ENCODE assay signal across 17 cellular contexts in the genomic region with DNA sequence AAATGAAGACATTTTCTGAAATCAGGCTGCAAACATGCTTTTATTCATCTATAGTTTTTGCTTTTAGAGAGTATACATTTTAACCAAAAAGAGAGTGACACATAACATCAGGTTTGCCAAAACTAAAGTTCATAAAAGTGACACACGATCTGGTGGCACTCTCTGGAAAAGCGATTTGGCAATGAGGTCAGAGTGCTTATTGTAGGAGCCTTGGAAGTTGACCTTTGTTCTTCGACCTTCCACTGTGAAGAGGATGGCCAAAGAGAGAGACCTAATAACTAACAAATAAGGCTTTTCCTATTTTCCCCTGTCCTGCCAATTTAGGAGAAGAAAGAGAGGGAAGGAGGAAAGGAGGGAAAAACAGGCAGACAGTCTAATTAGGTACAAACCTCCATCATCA.
DNase-seq lines count a peak whose midpoint lies in the region; ATAC-seq, FAIRE-seq and TF ChIP-seq lines count a peak whose summit lies in the region.
"Had no signal": no experiment of that assay in that cellular context is flagged by ENCODE, and none has a peak within 500 bp of the region (broad histone marks: within the 10 kb centered on the region; RNA-seq: fewer than 3 reads in every experiment).

No MANE protein-coding gene starts in this region.

- peaks cover 24% of the 10 kb centered on the region for H3K4me1 Mint-ChIP-seq in activated CD8-positive, alpha-beta memory T cell treated with anti-CD3 and anti-CD28 coated beads, Interleukin-2, amount 10 ng/mL, durations not matched to agents 7 days and 5 days
- H3K4me1 Mint-ChIP-seq: CD14-positive monocyte had no signal

- no peak for FAIRE-seq in K562 (lab: Jason Lieb, UNC)
- FAIRE-seq: GM12892, GM18507 had no signal

- TF ChIP-seq RAD21 in K562 (CRISPR knock-in tag; conservative IDR thresholded peaks at IDR 0.05 in 1 of 2, IDR thresholded peaks at IDR 0.05 in 1 of 2): no peak
- TF ChIP-seq RAD21 in liver (IDR thresholded peaks at IDR 0.05): no peak

- H3K9me3 ChIP-seq in GM23248 (ENCODE audit: low read depth) (no peaks in the 10 kb centered on the region), K562 (replicated peaks; ENCODE audit: control insufficient read depth, insufficient read depth, low read depth, low read length) (no peaks in the 10 kb centered on the region), liver (ENCODE audit: control insufficient read depth in 4 of 4, low read length in 3 of 4) (no peaks in the 10 kb centered on the region), osteoblast (ENCODE audit: low read depth, low read length) (no peaks in the 10 kb centered on the region)
- H3K9me3 ChIP-seq: BLaER1 had no signal

- H3K27ac ChIP-seq in GM23248 (no peak overlapping the region), K562 (ENCODE audit: extremely low read depth, low read depth, low read length) (no peak overlapping the region), liver (ENCODE audit: low read depth in 1 of 2, low read length in 2 of 2) (no peak overlapping the region), osteoblast (ENCODE audit: low read depth, low read length) (no peak overlapping the region)
- H3K27ac ChIP-seq: BLaER1 had no signal

- H3K9me2 ChIP-seq in GM23248 (ENCODE audit: insufficient read depth): peaks cover 7% of the 10 kb centered on the region; the same call in 1 of the 2 replicates

- H3K27ac Mint-ChIP-seq in activated CD8-positive, alpha-beta memory T cell treated with anti-CD3 and anti-CD28 coated beads, Interleukin-2, amount 10 ng/mL, durations not matched to agents 7 days and 5 days: no peak overlapping the region
- H3K27ac Mint-ChIP-seq: CD4-positive, alpha-beta memory T cell; GM23338; H9 had no signal

- TF ChIP-seq EP300 in K562 (IDR thresholded peaks at IDR 0.05; ENCODE audit: low read length): no peak

- WGBS in GM23248 (ENCODE audit: low coverage in 1 of 2, low lambda C conversion rate in 2 of 2, missing lambda C conversion rate in 2 of 2), 2 experiments: 70% methylated on average over 3 of the region's 3 CpGs
- WGBS in K562 (ENCODE audit: insufficient coverage, low coverage, missing lambda C conversion rate): 44% methylated on average over 3 of the region's 3 CpGs
- 29% methylated on average over 3 of the region's 3 CpGs for WGBS in liver

- DNase-seq in GM23248: no peak
- no peak for DNase-seq in K562 (ENCODE audit: extremely low read depth in 1 of 4, low spot score in 3 of 4)
- DNase-seq in osteoblast (ENCODE audit: insufficient read length, low spot score, missing footprints): no peak
- no peak for DNase-seq in stimulated activated CD8-positive, alpha-beta memory T cell treated with anti-CD3 and anti-CD28 coated beads, Interleukin-4, amount 100 ng/mL, for 48 hours
- DNase-seq in activated CD8-positive, alpha-beta memory T cell treated with anti-CD3 and anti-CD28 coated beads, Interleukin-2, amount 10 ng/mL, durations not matched to agents 7 days and 5 days: no peak
- no peak for DNase-seq in globus pallidus (ENCODE audit: low spot score)
- DNase-seq: Calu3; CD4-positive, alpha-beta memory T cell; DMS79 treated with DMSO at 0.1 percent for 48 hours; EL; H9 had no signal

- H3K4me1 ChIP-seq in GM23248 (ENCODE audit: insufficient read depth): peaks cover 29% of the 10 kb centered on the region
- peaks cover 0 to 18% of the 10 kb centered on the region in 2 experiments; a peak in 3 of 5 replicates for H3K4me1 ChIP-seq in K562 (replicated peaks in 1 of 2; ENCODE audit: control insufficient read depth in 2 of 2, insufficient read depth in 2 of 2, low read length in 2 of 2)
- peaks cover 0 to 6% (median 0%) of the 10 kb centered on the region in 4 donors for H3K4me1 ChIP-seq in liver (ENCODE audit: control insufficient read depth in 4 of 4, insufficient read depth in 4 of 4, low read length in 3 of 4)
- H3K4me1 ChIP-seq in osteoblast (ENCODE audit: insufficient read depth, low read length): peaks cover 11% of the 10 kb centered on the region
- H3K4me1 ChIP-seq: BLaER1 had no signal

- no peak for TF ChIP-seq POLR2A in K562 (conservative IDR thresholded peaks at IDR 0.05)

- intact Hi-C loops in K562 (cut with micrococcal nuclease): no loop called here

- peaks cover 35% of the 10 kb centered on the region for H3F3A ChIP-seq in GM23248 (ENCODE audit: insufficient read depth)

- H3K36me3 ChIP-seq in GM23248 (ENCODE audit: low read depth) (no peaks in the 10 kb centered on the region), K562 (ENCODE audit: control insufficient read depth, insufficient read depth, low read length) (no peaks in the 10 kb centered on the region), liver (ENCODE audit: control insufficient read depth in 4 of 4, insufficient read depth in 3 of 4, low read depth in 1 of 4, low read length in 3 of 4) (no peaks in the 10 kb centered on the region), osteoblast (ENCODE audit: insufficient read depth, low read length) (no peaks in the 10 kb centered on the region)
- H3K36me3 ChIP-seq: BLaER1 had no signal

- H3K27me3 ChIP-seq in GM23248 (replicated peaks; ENCODE audit: insufficient read depth) (no peaks in the 10 kb centered on the region), K562 (ENCODE audit: control insufficient read depth in 2 of 2, insufficient read depth in 2 of 2, low read length in 2 of 2) (no peaks in the 10 kb centered on the region), liver (ENCODE audit: control insufficient read depth in 4 of 4, insufficient read depth in 4 of 4, low read length in 3 of 4) (no peaks in the 10 kb centered on the region), osteoblast (ENCODE audit: insufficient read depth, low read length) (no peaks in the 10 kb centered on the region)
- H3K27me3 ChIP-seq: BLaER1 had no signal

- H3K4me2 ChIP-seq in GM23248 (ENCODE audit: unreplicated experiment) (no peak overlapping the region), K562 (ENCODE audit: insufficient read depth, low read length) (no peak overlapping the region), osteoblast (ENCODE audit: insufficient read depth, low read length) (no peak overlapping the region)
- H3K4me2 ChIP-seq: BLaER1 had no signal

- peak overlapping the region; percentile 11; the same call in 1 of the 2 replicates for H2AFZ ChIP-seq in GM23248
- H2AFZ ChIP-seq in K562 (ENCODE audit: low read depth, low read length): peak overlapping the region; percentile 53
- H2AFZ ChIP-seq in osteoblast (ENCODE audit: low read length): peak overlapping the region; percentile 12
- H2AFZ ChIP-seq: GM23338 had no signal

- no peaks in the 10 kb centered on the region for H3K79me2 ChIP-seq in GM23248 (ENCODE audit: insufficient read depth)
- H3K79me2 ChIP-seq in K562 (ENCODE audit: control insufficient read depth, insufficient read depth, low read length): no peaks in the 10 kb centered on the region
- no peaks in the 10 kb centered on the region for H3K79me2 ChIP-seq in osteoblast (ENCODE audit: insufficient read depth, low read length)

- BruUV-seq in K562 (replicated peaks; lab: Mats Ljungman, UMichigan): no TSS peak

- peaks cover 45% of the 10 kb centered on the region for H3K27me3 Mint-ChIP-seq in activated CD8-positive, alpha-beta memory T cell treated with anti-CD3 and anti-CD28 coated beads, Interleukin-2, amount 10 ng/mL, durations not matched to agents 7 days and 5 days

- H3K9me1 ChIP-seq in K562 (ENCODE audit: control insufficient read depth, insufficient read depth, low read length): no peaks in the 10 kb centered on the region

- H4K20me1 ChIP-seq in GM23248 (ENCODE audit: insufficient read depth): no peaks in the 10 kb centered on the region
- no peaks in the 10 kb centered on the region for H4K20me1 ChIP-seq in K562 (replicated peaks; ENCODE audit: control insufficient read depth, insufficient read depth, low read length)
- no peaks in the 10 kb centered on the region for H4K20me1 ChIP-seq in osteoblast (ENCODE audit: insufficient read depth, low read length)
- H4K20me1 ChIP-seq: BLaER1 had no signal

- POLR2A ChIA-PET in K562 (lab: Yijun Ruan, JAX): no interaction called here

- TF ChIP-seq CTCF in K562 (IDR thresholded peaks at IDR 0.05 in 2 of 3, conservative IDR thresholded peaks at IDR 0.05 in 1 of 3; ENCODE audit: insufficient read depth in 2 of 3, low read depth in 1 of 3, low read length in 3 of 3) (no peak), liver (IDR thresholded peaks at IDR 0.05; ENCODE audit: low read depth, low read length, missing input control) (no peak), osteoblast (IDR thresholded peaks at IDR 0.05; ENCODE audit: extremely low read depth, low read depth, low read length) (no peak)

- in situ Hi-C loops in GM23248 (cut with MboI) (no loop called here), K562 (cut with MboI) (no loop called here)

- H3K4me3 ChIP-seq in GM23248 (no peak overlapping the region), K562 (no peak overlapping the region), liver (ENCODE audit: low read depth in 1 of 3, low read length in 3 of 3) (no peak overlapping the region), osteoblast (ENCODE audit: insufficient read depth, low read length) (no peak overlapping the region)
- H3K4me3 ChIP-seq: BLaER1, GM23338 had no signal

- no peaks in the 10 kb centered on the region for H3K36me3 Mint-ChIP-seq in activated CD8-positive, alpha-beta memory T cell treated with anti-CD3 and anti-CD28 coated beads, Interleukin-2, amount 10 ng/mL, durations not matched to agents 7 days and 5 days
- H3K36me3 Mint-ChIP-seq: CD14-positive monocyte; CD4-positive, alpha-beta memory T cell had no signal

- CTCF ChIA-PET in K562 (lab: Yijun Ruan, JAX; ENCODE audit: low intra/inter-chr PET ratio): no interaction called here
- CTCF ChIA-PET in activated CD8-positive, alpha-beta memory T cell treated with anti-CD3 and anti-CD28 coated beads, Interleukin-2, amount 10 ng/mL, durations not matched to agents 7 days and 5 days (lab: Charles Lee): no interaction called here

- H3K4me3 Mint-ChIP-seq in activated CD8-positive, alpha-beta memory T cell treated with anti-CD3 and anti-CD28 coated beads, Interleukin-2, amount 10 ng/mL, durations not matched to agents 7 days and 5 days: no peak overlapping the region
- H3K4me3 Mint-ChIP-seq: CD14-positive monocyte; CD4-positive, alpha-beta memory T cell; GM23338; H9 had no signal

- H3K9ac ChIP-seq in GM23248: no peak overlapping the region
- no peak overlapping the region for H3K9ac ChIP-seq in K562 (ENCODE audit: insufficient read depth in 1 of 2, low read depth in 2 of 2, low read length in 2 of 2)
- no peak overlapping the region for H3K9ac ChIP-seq in liver (ENCODE audit: low read depth in 1 of 2, low read length in 2 of 2)
- H3K9ac ChIP-seq: BLaER1 had no signal

- no peak for ATAC-seq in K562
- no peak for ATAC-seq in activated CD8-positive, alpha-beta memory T cell treated with anti-CD3 and anti-CD28 coated beads, Interleukin-2, amount 10 ng/mL, durations not matched to agents 7 days and 5 days
- ATAC-seq: GM23338 had no signal

- H3K9me3 Mint-ChIP-seq in activated CD8-positive, alpha-beta memory T cell treated with anti-CD3 and anti-CD28 coated beads, Interleukin-2, amount 10 ng/mL, durations not matched to agents 7 days and 5 days (ENCODE audit: low read depth): no peaks in the 10 kb centered on the region
- H3K9me3 Mint-ChIP-seq: GM23338, H9 had no signal

TF ChIP-seq in K562, 482 proteins besides CTCF, POLR2A, EP300 and RAD21 (continues in another document):
- TF ChIP-seq ZNF3 (CRISPR knock-in tag; IDR thresholded peaks at IDR 0.05) (no peak), STAG1 (CRISPR knock-in tag; IDR thresholded peaks at IDR 0.05; ENCODE audit: borderline replicate concordance) (no peak)

TF ChIP-seq in liver, 16 proteins besides CTCF, POLR2A, EP300 and RAD21 (continues in another document):
- peak in 1 of 2 donors; percentile 14 for TF ChIP-seq JUND (IDR thresholded peaks at IDR 0.05)
